1 cellular context compared by ENCODE assay signal in the genomic region with DNA sequence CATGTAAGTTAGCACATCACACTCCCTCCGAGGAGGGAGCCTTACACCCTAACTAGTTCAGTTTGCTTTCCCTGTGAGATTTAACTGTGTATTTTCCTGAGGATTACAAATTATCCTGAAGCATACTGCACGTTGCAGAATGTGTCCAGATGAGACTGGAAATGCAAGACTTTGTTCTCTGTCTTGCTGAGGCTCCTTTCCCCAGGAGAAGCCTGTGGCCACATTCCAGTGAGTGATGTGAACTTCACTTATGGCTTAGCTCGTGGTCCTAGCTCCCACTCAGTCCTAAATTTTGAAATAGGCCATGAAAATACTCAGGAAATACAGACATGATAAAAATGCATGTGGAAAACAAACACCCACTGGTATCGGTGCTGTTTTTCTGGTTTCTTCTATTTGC.
TF ChIP-seq lines count a peak whose summit lies in the region.

No MANE protein-coding gene starts in this region.

TF ChIP-seq in IMR-90, 13 proteins besides CTCF, POLR2A, EP300 and RAD21:
- no peak for TF ChIP-seq MAZ (IDR thresholded peaks at IDR 0.05; ENCODE audit: borderline replicate concordance, low read depth, low read length)
- no peak for TF ChIP-seq BHLHE40 (IDR thresholded peaks at IDR 0.05; ENCODE audit: low read depth, low read length)
- no peak for TF ChIP-seq CEBPB (IDR thresholded peaks at IDR 0.05; ENCODE audit: low read depth, low read length)
- TF ChIP-seq MXI1 (IDR thresholded peaks at IDR 0.05; ENCODE audit: borderline replicate concordance, low read depth, low read length), result no peak
- TF ChIP-seq SMC3 (IDR thresholded peaks at IDR 0.05; ENCODE audit: low read depth, low read length), result no peak
- no peak for TF ChIP-seq NFE2L2 (IDR thresholded peaks at IDR 0.05; ENCODE audit: low read depth, low read length)
- TF ChIP-seq, protein P1, sequence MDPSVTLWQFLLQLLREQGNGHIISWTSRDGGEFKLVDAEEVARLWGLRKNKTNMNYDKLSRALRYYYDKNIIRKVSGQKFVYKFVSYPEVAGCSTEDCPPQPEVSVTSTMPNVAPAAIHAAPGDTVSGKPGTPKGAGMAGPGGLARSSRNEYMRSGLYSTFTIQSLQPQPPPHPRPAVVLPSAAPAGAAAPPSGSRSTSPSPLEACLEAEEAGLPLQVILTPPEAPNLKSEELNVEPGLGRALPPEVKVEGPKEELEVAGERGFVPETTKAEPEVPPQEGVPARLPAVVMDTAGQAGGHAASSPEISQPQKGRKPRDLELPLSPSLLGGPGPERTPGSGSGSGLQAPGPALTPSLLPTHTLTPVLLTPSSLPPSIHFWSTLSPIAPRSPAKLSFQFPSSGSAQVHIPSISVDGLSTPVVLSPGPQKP (IDR thresholded peaks at IDR 0.05; ENCODE audit: borderline replicate concordance, low read depth, low read length), result no peak
- no peak for TF ChIP-seq RFX5 (IDR thresholded peaks at IDR 0.05; ENCODE audit: low read depth, low read length)
- TF ChIP-seq MAFK (IDR thresholded peaks at IDR 0.05; ENCODE audit: low read depth, low read length), result no peak
- TF ChIP-seq, protein P2, sequence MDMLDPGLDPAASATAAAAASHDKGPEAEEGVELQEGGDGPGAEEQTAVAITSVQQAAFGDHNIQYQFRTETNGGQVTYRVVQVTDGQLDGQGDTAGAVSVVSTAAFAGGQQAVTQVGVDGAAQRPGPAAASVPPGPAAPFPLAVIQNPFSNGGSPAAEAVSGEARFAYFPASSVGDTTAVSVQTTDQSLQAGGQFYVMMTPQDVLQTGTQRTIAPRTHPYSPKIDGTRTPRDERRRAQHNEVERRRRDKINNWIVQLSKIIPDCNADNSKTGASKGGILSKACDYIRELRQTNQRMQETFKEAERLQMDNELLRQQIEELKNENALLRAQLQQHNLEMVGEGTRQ (IDR thresholded peaks at IDR 0.05; ENCODE audit: low read depth, low read length), result no peak
- TF ChIP-seq RCOR1 (IDR thresholded peaks at IDR 0.05; ENCODE audit: insufficient replicate concordance, low read length), result no peak
- TF ChIP-seq FOS (IDR thresholded peaks at IDR 0.05; ENCODE audit: low read depth, low read length), result no peak
- TF ChIP-seq CHD1 (IDR thresholded peaks at IDR 0.05; ENCODE audit: low read depth, low read length), result no peak
TF ChIP-seq in IMR-90: peak in this region for 0.
